ENCODE assay signal across 8 cellular contexts in genomic region chr19:42325308-42325895, GRCh38.
DNase-seq lines count a peak whose midpoint lies in the region; ATAC-seq and TF ChIP-seq lines count a peak whose summit lies in the region.

Gene MEGF8 (plus strand): TSS chr19:42325635. CDS start chr19:42326244, 609 bp downstream.

- H3K36me3 Mint-ChIP-seq in central memory CD8-positive, alpha-beta T cell (ENCODE audit: insufficient read depth): peaks cover 7% of the 10 kb centered on the region

- peaks cover 25% of the 10 kb centered on the region for H3K4me1 Mint-ChIP-seq in central memory CD8-positive, alpha-beta T cell

- H3K4me3 ChIP-seq in AG09309 (ENCODE audit: control insufficient read depth, low read depth, low read length): peak within 1 kb of the TSS; percentile 73

- ATAC-seq in GM18909 (IDR thresholded peaks at IDR 0.05; ENCODE audit: poor library complexity, unreplicated experiment) (peak; percentile 92), HG03175 (IDR thresholded peaks at IDR 0.05; ENCODE audit: unreplicated experiment) (peak; percentile 91)
- peak; percentile 93 for ATAC-seq in central memory CD8-positive, alpha-beta T cell (replicated peaks; ENCODE audit: extremely low read depth, poor library complexity, severe bottlenecking)

- H3K4me3 Mint-ChIP-seq in central memory CD8-positive, alpha-beta T cell: peak within 1 kb of the TSS; percentile 96

- peak within 1 kb of the TSS; percentile 70 for H3K27ac Mint-ChIP-seq in central memory CD8-positive, alpha-beta T cell (ENCODE audit: low read depth)

- DNase-seq in AG09309 (ENCODE audit: low read depth) (peak; percentile 94), NCI-H226 (peak; percentile 97), iris pigment epithelial cell (ENCODE audit: low read depth) (peak; percentile 99)
- peak; percentile 92 to 96 (median 92) for DNase-seq in activated CD4-positive, CD25-positive, alpha-beta regulatory T cell (lab: John Stamatoyannopoulos, UW)
- peak; percentile 97 to 99 for DNase-seq in central memory CD8-positive, alpha-beta T cell (ENCODE audit: low spot score in 2 of 2)
- peak; percentile 95 to 99 for DNase-seq in stimulated activated CD4-positive, alpha-beta T cell treated with anti-CD3 and anti-CD28 coated beads, Interleukin-12 subunit alpha, Interleukin-12 subunit beta, amount 100 ng/mL, for 24 hours (ENCODE audit: low read depth in 2 of 2)

- H3K9me3 Mint-ChIP-seq in central memory CD8-positive, alpha-beta T cell: no peaks in the 10 kb centered on the region

- peak; percentile 96 for TF ChIP-seq CTCF in AG09309 (IDR thresholded peaks at IDR 0.05; ENCODE audit: control insufficient read depth, insufficient read depth, low read depth, low read length, missing control alignments)

- H3K27me3 Mint-ChIP-seq in central memory CD8-positive, alpha-beta T cell: peaks cover 9% of the 10 kb centered on the region

Comparison
In these comparisons a context has a peak if more than half of its experiments do, and no peak if none do; other contexts are left out.
1. Peak in every context shown above with its lines: DNase-seq, ATAC-seq and H3K4me3 ChIP-seq.